Comparison of ENCODE assay signal across 8 cellular contexts in the genomic region with DNA sequence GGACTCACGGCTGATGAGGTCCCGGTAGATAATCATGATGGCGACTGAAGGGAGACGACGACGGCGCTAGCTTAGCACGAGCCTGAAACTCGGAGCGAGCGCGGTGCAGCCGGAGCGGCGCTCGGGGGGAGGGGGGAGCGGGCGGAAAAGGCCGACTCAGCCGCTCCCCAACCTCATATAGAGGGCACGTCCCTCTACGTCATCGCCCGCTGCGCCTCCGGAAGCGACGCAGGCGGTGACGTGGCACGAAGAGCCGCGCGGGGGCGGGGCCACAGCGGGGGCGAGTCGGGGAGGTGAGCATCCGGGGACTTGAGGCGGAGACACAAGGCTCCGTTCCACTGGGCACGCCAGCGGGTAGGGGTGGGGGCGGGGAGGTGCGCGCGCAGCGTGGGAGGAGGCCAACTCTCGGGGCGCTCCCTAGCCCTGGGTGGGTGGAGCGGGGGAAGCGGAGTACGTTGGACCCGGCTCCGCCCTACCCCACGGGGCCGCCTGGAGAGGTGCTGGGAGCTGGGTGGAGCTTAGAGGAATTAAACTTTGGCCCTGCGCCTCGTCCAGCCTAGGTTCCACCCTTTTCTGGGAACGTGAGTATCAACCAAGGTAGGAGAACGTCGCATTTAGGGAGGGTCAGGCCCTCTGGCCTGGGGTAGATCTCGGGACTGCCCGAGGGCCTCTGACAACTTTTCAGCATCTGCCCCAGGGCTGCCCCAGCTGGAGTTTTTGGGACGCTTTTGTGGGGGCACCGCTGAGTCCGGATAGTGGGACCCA. TPM values are rescaled to one million over a fixed set of nuclear protein-coding genes. Genes with fewer than 3 reads are reported as not detected.
A peak's percentile ranks its signal among the peaks of the same experiment; 100 is the strongest.
DNase-seq lines count a peak whose midpoint lies in the region; ATAC-seq, FAIRE-seq and TF ChIP-seq lines count a peak whose summit lies in the region.

A gene (minus strand): TSS at position 150 of the 765 bp plus-strand sequence. CDS start 114 bp downstream, at position 36.

- H3K4me3 ChIP-seq in esophagus squamous epithelium: peak within 1 kb of the TSS; percentile 86 to 100 (median 95)

- H3K27me3 ChIP-seq in esophagus squamous epithelium: no peaks in the 10 kb centered on the region

- peaks cover 25 to 62% (median 37%) of the 10 kb centered on the region in 3 donors for H3K4me1 ChIP-seq in esophagus squamous epithelium

- no peaks in the 10 kb centered on the region for H3K9me3 ChIP-seq in KOPT-K1 (ENCODE audit: insufficient read depth, low read length, poor library complexity, severe bottlenecking)
- H3K9me3 ChIP-seq in esophagus squamous epithelium: no peaks in the 10 kb centered on the region

- peak in 3 of 4 donors; percentile 79 to 97 (median 94) for TF ChIP-seq POLR2A in esophagus squamous epithelium (IDR thresholded peaks at IDR 0.05)

- peak within 1 kb of the TSS; percentile 96 to 100 (median 100) for H3K27ac Mint-ChIP-seq in naive B cell
- peak within 1 kb of the TSS; percentile 90 for H3K27ac Mint-ChIP-seq in stimulated activated memory B cell treated with anti-CD40 and anti-IgM and Interleukin-4, amounts not matched to agents 10 μg/mL and 1 μg/mL and 100 μg/mL, for 72 hours

- H3K27ac ChIP-seq in KOPT-K1 (ENCODE audit: low read depth, low read length, poor library complexity, severe bottlenecking) (peak within 1 kb of the TSS; percentile 96), esophagus squamous epithelium (peak within 1 kb of the TSS; percentile 99 to 100 (median 100))

- intact Hi-C loops in esophagus squamous epithelium (cut with DNase I): no loop called here

- H3K36me3 Mint-ChIP-seq in naive B cell: peaks cover 16 to 20% of the 10 kb centered on the region in 2 donors
- H3K36me3 Mint-ChIP-seq in stimulated activated memory B cell treated with anti-CD40 and anti-IgM and Interleukin-4, amounts not matched to agents 10 μg/mL and 1 μg/mL and 100 μg/mL, for 72 hours: peaks cover 42% of the 10 kb centered on the region

- H3K4me1 Mint-ChIP-seq in naive B cell: peaks cover 26 to 50% (median 49%) of the 10 kb centered on the region in 3 donors
- H3K4me1 Mint-ChIP-seq in stimulated activated memory B cell treated with anti-CD40 and anti-IgM and Interleukin-4, amounts not matched to agents 10 μg/mL and 1 μg/mL and 100 μg/mL, for 72 hours: peaks cover 50% of the 10 kb centered on the region

- H3K36me3 ChIP-seq in KOPT-K1 (ENCODE audit: insufficient read depth, low read length) (peaks cover 53% of the 10 kb centered on the region), esophagus squamous epithelium (peaks cover 16 to 63% (median 35%) of the 10 kb centered on the region in 3 donors)

- H3K27me3 Mint-ChIP-seq in naive B cell: no peaks in the 10 kb centered on the region
- no peaks in the 10 kb centered on the region for H3K27me3 Mint-ChIP-seq in stimulated activated memory B cell treated with anti-CD40 and anti-IgM and Interleukin-4, amounts not matched to agents 10 μg/mL and 1 μg/mL and 100 μg/mL, for 72 hours

- H3K4me3 Mint-ChIP-seq in naive B cell: peak within 1 kb of the TSS; percentile 89 to 100 (median 98)
- peak within 1 kb of the TSS; percentile 89 for H3K4me3 Mint-ChIP-seq in stimulated activated memory B cell treated with anti-CD40 and anti-IgM and Interleukin-4, amounts not matched to agents 10 μg/mL and 1 μg/mL and 100 μg/mL, for 72 hours

- peak; percentile 84 for ATAC-seq in GM21786 (IDR thresholded peaks at IDR 0.05; ENCODE audit: unreplicated experiment)
- ATAC-seq in naive B cell (ENCODE audit: low read depth in 2 of 2): peak; percentile 80 to 81
- ATAC-seq in stimulated activated memory B cell treated with anti-CD40 and anti-IgM and Interleukin-4, amounts not matched to agents 10 μg/mL and 1 μg/mL and 100 μg/mL, for 72 hours: peak; percentile 96

- no peaks in the 10 kb centered on the region for H3K9me3 Mint-ChIP-seq in naive B cell
- no peaks in the 10 kb centered on the region for H3K9me3 Mint-ChIP-seq in stimulated activated memory B cell treated with anti-CD40 and anti-IgM and Interleukin-4, amounts not matched to agents 10 μg/mL and 1 μg/mL and 100 μg/mL, for 72 hours

- 0% methylated on average over 7 to 14 of the region's 67 CpGs for WGBS in esophagus squamous epithelium, 2 donors

- peak; percentile 95 for DNase-seq in DMS79 (lab: John Stamatoyannopoulos, UW)
- peak; percentile 92 for DNase-seq in RCC 7860 (ENCODE audit: low spot score)
- peak; percentile 100 for DNase-seq in activated T-helper 1 cell treated with Interleukin-2 at 50 U/mL for 16 hours (ENCODE audit: low read depth)
- DNase-seq in esophagus squamous epithelium (lab: John Stamatoyannopoulos, UW): peak; percentile 96
- peak; percentile 100 for DNase-seq in naive B cell

- TF ChIP-seq CTCF in esophagus squamous epithelium (IDR thresholded peaks at IDR 0.05): no peak

- peak; percentile 62 for FAIRE-seq in RCC 7860 (lab: Jason Lieb, UNC)

RNA-seq across cellular contexts. Expression of the gene that starts here (rescaled TPM):
- 1,000 to 10,000 TPM; 2,183 to 3,899 (median 2,784) TPM for total RNA-seq in esophagus squamous epithelium
- polyA plus RNA-seq in naive B cell (ENCODE audit: low read depth in 6 of 6): 1,000 to 10,000 TPM; 1,189 to 2,468 (median 2,211) TPM

Comparison
In these comparisons a context has a peak if more than half of its experiments do, and no peak if none do; other contexts are left out.
1. Peak in every context shown above with its lines: DNase-seq, ATAC-seq, H3K4me3 ChIP-seq and H3K27ac ChIP-seq.